In genomic region chr6:73873081-73873480, GRCh38 we compare ENCODE assay signal across 18 cellular contexts.
"Had no signal": no experiment of that assay in that cellular context is flagged by ENCODE, and none has a peak within 500 bp of the region (broad histone marks: within the 10 kb centered on the region; RNA-seq: fewer than 3 reads in every experiment).

No MANE protein-coding gene starts in this region.

- H3K27ac Mint-ChIP-seq: activated CD4-positive, alpha-beta memory T cell treated with anti-CD3 and anti-CD28 coated beads, Interleukin-2, amount 10 ng/mL, durations not matched to agents 7 days and 5 days; activated CD8-positive, alpha-beta memory T cell treated with anti-CD3 and anti-CD28 coated beads, Interleukin-2, amount 10 ng/mL, durations not matched to agents 7 days and 5 days; activated naive CD8-positive, alpha-beta T cell; naive thymus-derived CD4-positive, alpha-beta T cell; stimulated activated memory B cell treated with anti-CD40 and anti-IgM and Interleukin-4, amounts not matched to agents 10 μg/mL and 1 μg/mL and 100 μg/mL, for 72 hours; T-helper 17 cell had no signal

- H3K27ac ChIP-seq: body of pancreas, epithelial cell of prostate, heart right ventricle, pancreas, thoracic aorta, upper lobe of left lung had no signal

- H3K27me3 ChIP-seq: body of pancreas, heart right ventricle, pancreas, upper lobe of left lung had no signal

- H3K4me3 ChIP-seq: body of pancreas, heart right ventricle, pancreas, thoracic aorta, upper lobe of left lung had no signal

- H3K36me3 ChIP-seq: heart right ventricle, pancreas, thoracic aorta, upper lobe of left lung had no signal

- H3K27me3 Mint-ChIP-seq: activated CD4-positive, alpha-beta memory T cell treated with anti-CD3 and anti-CD28 coated beads, Interleukin-2, amount 10 ng/mL, durations not matched to agents 7 days and 5 days had no signal

- H3K4me1 ChIP-seq: body of pancreas, heart right ventricle, pancreas, upper lobe of left lung had no signal

- H3K9me3 Mint-ChIP-seq: activated CD4-positive, alpha-beta memory T cell treated with anti-CD3 and anti-CD28 coated beads, Interleukin-2, amount 10 ng/mL, durations not matched to agents 7 days and 5 days; stimulated activated memory B cell treated with anti-CD40 and anti-IgM and Interleukin-4, amounts not matched to agents 10 μg/mL and 1 μg/mL and 100 μg/mL, for 72 hours had no signal

- H3K9me3 ChIP-seq: body of pancreas, heart right ventricle, pancreas, thoracic aorta, upper lobe of left lung had no signal

- DNase-seq: activated CD4-positive, alpha-beta memory T cell treated with anti-CD3 and anti-CD28 coated beads, Interleukin-2, amount 10 ng/mL, durations not matched to agents 7 days and 5 days; activated CD4-positive, alpha-beta T cell treated with anti-CD3 and anti-CD28 coated beads for 48 hours; activated CD8-positive, alpha-beta memory T cell treated with anti-CD3 and anti-CD28 coated beads, Interleukin-2, amount 10 ng/mL, durations not matched to agents 7 days and 5 days; amygdala; body of pancreas; heart right ventricle; left cardiac atrium; mesendoderm; naive thymus-derived CD4-positive, alpha-beta T cell; pancreas; stimulated activated CD4-positive, alpha-beta T cell treated with anti-CD3 and anti-CD28 coated beads, Interleukin-4, amount 100 ng/mL, for 4 hours; T-helper 17 cell; upper lobe of left lung had no signal

- H3K4me1 Mint-ChIP-seq: stimulated activated memory B cell treated with anti-CD40 and anti-IgM and Interleukin-4, amounts not matched to agents 10 μg/mL and 1 μg/mL and 100 μg/mL, for 72 hours had no signal

- H3K36me3 Mint-ChIP-seq: activated CD8-positive, alpha-beta memory T cell treated with anti-CD3 and anti-CD28 coated beads, Interleukin-2, amount 10 ng/mL, durations not matched to agents 7 days and 5 days; activated naive CD8-positive, alpha-beta T cell; naive thymus-derived CD4-positive, alpha-beta T cell; stimulated activated memory B cell treated with anti-CD40 and anti-IgM and Interleukin-4, amounts not matched to agents 10 μg/mL and 1 μg/mL and 100 μg/mL, for 72 hours had no signal

- H3K4me3 Mint-ChIP-seq: activated CD4-positive, alpha-beta memory T cell treated with anti-CD3 and anti-CD28 coated beads, Interleukin-2, amount 10 ng/mL, durations not matched to agents 7 days and 5 days; activated CD8-positive, alpha-beta memory T cell treated with anti-CD3 and anti-CD28 coated beads, Interleukin-2, amount 10 ng/mL, durations not matched to agents 7 days and 5 days; activated naive CD8-positive, alpha-beta T cell; naive thymus-derived CD4-positive, alpha-beta T cell; stimulated activated memory B cell treated with anti-CD40 and anti-IgM and Interleukin-4, amounts not matched to agents 10 μg/mL and 1 μg/mL and 100 μg/mL, for 72 hours; T-helper 17 cell had no signal

- ATAC-seq: activated CD8-positive, alpha-beta memory T cell treated with anti-CD3 and anti-CD28 coated beads, Interleukin-2, amount 10 ng/mL, durations not matched to agents 7 days and 5 days; body of pancreas; heart right ventricle; left cardiac atrium; naive thymus-derived CD4-positive, alpha-beta T cell; pancreas; sciatic nerve; stimulated activated memory B cell treated with anti-CD40 and anti-IgM and Interleukin-4, amounts not matched to agents 10 μg/mL and 1 μg/mL and 100 μg/mL, for 72 hours; T-helper 17 cell had no signal
